In the genomic region with DNA sequence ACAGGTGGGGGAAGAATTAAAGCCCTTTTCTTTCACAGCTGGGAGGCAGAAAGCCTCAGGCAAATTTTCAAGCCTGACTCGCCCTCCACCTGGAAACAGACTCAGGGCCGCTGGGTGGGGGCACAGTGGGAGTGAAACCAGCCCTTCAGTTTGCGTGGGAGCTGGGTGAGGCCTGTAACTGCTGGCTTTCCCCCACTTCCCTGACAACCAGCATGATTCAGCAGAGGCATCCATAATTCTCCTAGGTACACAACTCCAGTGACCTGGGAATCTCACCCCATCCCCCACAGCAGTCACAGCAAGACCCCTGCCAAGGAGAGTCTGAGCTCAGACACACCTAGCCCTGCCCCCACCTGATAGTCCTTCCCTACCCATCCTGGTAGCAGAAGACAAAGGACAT, we compare ENCODE assay signal across 24 cellular contexts.
DNase-seq lines count a peak whose midpoint lies in the region; ATAC-seq, FAIRE-seq and TF ChIP-seq lines count a peak whose summit lies in the region.
"Had no signal": no experiment of that assay in that cellular context is flagged by ENCODE, and none has a peak within 500 bp of the region (broad histone marks: within the 10 kb centered on the region; RNA-seq: fewer than 3 reads in every experiment).

No MANE protein-coding gene starts in this region.

- peak; percentile 52 for DNase-seq in ELF-1 (ENCODE audit: low read depth, low spot score)
- DNase-seq in bronchial epithelial cell (ENCODE audit: low read depth): no peak
- DNase-seq in nephron progenitor cell: no peak
- no peak for DNase-seq in foreskin keratinocyte
- no peak for DNase-seq in T-helper 2 cell treated with Interferon-gamma antibody and Interleukin-4, amounts not matched to agents 5 μg/mL and 100 μg/mL, for 36 hours (ENCODE audit: low spot score)
- DNase-seq: CD4-positive, CD25-positive, alpha-beta regulatory T cell; IMR-90; MM.1S; NCI-H1694 treated with DMSO at 0.1 percent for 48 hours; NCI-H2081; NCI-H2227 treated with DMSO at 0.1 percent for 48 hours; NCI-H524; NCI-H774; SK-N-SH; SW 1271 had no signal

- ATAC-seq in foreskin keratinocyte: no peak
- no peak for ATAC-seq in GM18511 (IDR thresholded peaks at IDR 0.05; ENCODE audit: unreplicated experiment)
- ATAC-seq in GM19035 (IDR thresholded peaks at IDR 0.05; ENCODE audit: unreplicated experiment): no peak

- H3K9ac ChIP-seq in HUES6 (ENCODE audit: low read length): no peak overlapping the region
- H3K9ac ChIP-seq: BLaER1, KMS-11, SK-N-SH had no signal

- H3K27me3 Mint-ChIP-seq in nephron progenitor cell (ENCODE audit: low read depth, poor library complexity): no peaks in the 10 kb centered on the region
- no peaks in the 10 kb centered on the region for H3K27me3 Mint-ChIP-seq in T-helper 2 cell treated with Interferon-gamma antibody and Interleukin-4, amounts not matched to agents 5 μg/mL and 100 μg/mL, for 36 hours (ENCODE audit: low read depth)
- H3K27me3 Mint-ChIP-seq: CD4-positive, CD25-positive, alpha-beta regulatory T cell had no signal

- peak overlapping the region; percentile 10 for H3K27ac Mint-ChIP-seq in nephron progenitor cell
- no peak overlapping the region for H3K27ac Mint-ChIP-seq in T-helper 2 cell treated with Interferon-gamma antibody and Interleukin-4, amounts not matched to agents 5 μg/mL and 100 μg/mL, for 36 hours
- H3K27ac Mint-ChIP-seq: CD4-positive, CD25-positive, alpha-beta regulatory T cell had no signal

- peak; percentile 62 for FAIRE-seq in bronchial epithelial cell (lab: Jason Lieb, UNC)
- FAIRE-seq: A204.1, D721Med, GM18507, HTR-8/SVneo had no signal

- H3K27me3 ChIP-seq in HUES6 (ENCODE audit: control insufficient read depth, insufficient read depth, low read length) (no peaks in the 10 kb centered on the region), bronchial epithelial cell (ENCODE audit: control insufficient read depth, insufficient read depth, low read length) (no peaks in the 10 kb centered on the region), foreskin keratinocyte (no peaks in the 10 kb centered on the region)
- H3K27me3 ChIP-seq: BLaER1 had no signal

- peaks cover 28% of the 10 kb centered on the region for H3K9me3 Mint-ChIP-seq in nephron progenitor cell
- H3K9me3 Mint-ChIP-seq in T-helper 2 cell treated with Interferon-gamma antibody and Interleukin-4, amounts not matched to agents 5 μg/mL and 100 μg/mL, for 36 hours: no peaks in the 10 kb centered on the region

- no peak overlapping the region for H3K4me3 ChIP-seq in HUES6 (ENCODE audit: low read depth, low read length)
- no peak overlapping the region for H3K4me3 ChIP-seq in bronchial epithelial cell (ENCODE audit: low read depth, low read length)
- H3K4me3 ChIP-seq: BLaER1 had no signal

- H3K4me1 ChIP-seq in HUES6 (ENCODE audit: control insufficient read depth, insufficient read depth, low read length) (peaks cover 14% of the 10 kb centered on the region; the same call in 1 of the 2 replicates), foreskin keratinocyte (no peaks in the 10 kb centered on the region)
- H3K4me1 ChIP-seq: BLaER1 had no signal

- peaks cover 5% of the 10 kb centered on the region for H3K4me1 Mint-ChIP-seq in nephron progenitor cell
- no peaks in the 10 kb centered on the region for H3K4me1 Mint-ChIP-seq in T-helper 2 cell treated with Interferon-gamma antibody and Interleukin-4, amounts not matched to agents 5 μg/mL and 100 μg/mL, for 36 hours (ENCODE audit: low read depth)
- H3K4me1 Mint-ChIP-seq: CD4-positive, CD25-positive, alpha-beta regulatory T cell had no signal

- H3K36me3 ChIP-seq in HUES6 (ENCODE audit: control insufficient read depth, insufficient read depth, low read length) (no peaks in the 10 kb centered on the region), bronchial epithelial cell (ENCODE audit: control insufficient read depth, insufficient read depth, low read length) (no peaks in the 10 kb centered on the region)
- H3K36me3 ChIP-seq: BLaER1 had no signal

- H3K9me3 ChIP-seq in HUES6 (ENCODE audit: control insufficient read depth, insufficient read depth, low read depth, low read length): no peaks in the 10 kb centered on the region
- H3K9me3 ChIP-seq: BLaER1, SK-N-SH had no signal

- H3K27ac ChIP-seq in HUES6 (ENCODE audit: low read depth, low read length) (peak overlapping the region; percentile 53; the same call in 1 of the 2 replicates), foreskin keratinocyte (no peak overlapping the region)
- H3K27ac ChIP-seq: BLaER1, KMS-11 had no signal

- H3K4me3 Mint-ChIP-seq in nephron progenitor cell: no peak overlapping the region
- no peak overlapping the region for H3K4me3 Mint-ChIP-seq in T-helper 2 cell treated with Interferon-gamma antibody and Interleukin-4, amounts not matched to agents 5 μg/mL and 100 μg/mL, for 36 hours
- H3K4me3 Mint-ChIP-seq: CD4-positive, CD25-positive, alpha-beta regulatory T cell had no signal

- no peak for TF ChIP-seq CTCF in bronchial epithelial cell (IDR thresholded peaks at IDR 0.05; ENCODE audit: insufficient read depth, low read length, severe bottlenecking)
- no peak for TF ChIP-seq CTCF in nephron progenitor cell (IDR thresholded peaks at IDR 0.05)
- TF ChIP-seq CTCF in foreskin keratinocyte (conservative IDR thresholded peaks at IDR 0.05): no peak

- H3K36me3 Mint-ChIP-seq in nephron progenitor cell (ENCODE audit: low read depth): no peaks in the 10 kb centered on the region
- no peaks in the 10 kb centered on the region for H3K36me3 Mint-ChIP-seq in T-helper 2 cell treated with Interferon-gamma antibody and Interleukin-4, amounts not matched to agents 5 μg/mL and 100 μg/mL, for 36 hours (ENCODE audit: low read depth)
- H3K36me3 Mint-ChIP-seq: CD4-positive, CD25-positive, alpha-beta regulatory T cell had no signal
